In genomic region chr14:61552196-61552595, GRCh38 we compare ENCODE assay signal across 13 cellular contexts.
DNase-seq lines count a peak whose midpoint lies in the region; ATAC-seq, FAIRE-seq and TF ChIP-seq lines count a peak whose summit lies in the region.
"Had no signal": no experiment of that assay in that cellular context is flagged by ENCODE, and none has a peak within 500 bp of the region (broad histone marks: within the 10 kb centered on the region; RNA-seq: fewer than 3 reads in every experiment).

No MANE protein-coding gene starts in this region.

- no peaks in the 10 kb centered on the region for H4K20me1 ChIP-seq in OCI-LY1 (ENCODE audit: insufficient read depth, low read length)

- H3K4me3 Mint-ChIP-seq in CD14-positive monocyte (no peak overlapping the region), natural killer cell (peak overlapping the region; percentile 6), endothelial cell (ENCODE audit: unreplicated experiment) (no peak overlapping the region)

- H3K4me3 ChIP-seq in OCI-LY1 (ENCODE audit: low read depth, low read length, poor library complexity, severe bottlenecking): no peak overlapping the region
- H3K4me3 ChIP-seq in colonic mucosa: no peak overlapping the region
- H3K4me3 ChIP-seq: psoas muscle had no signal

- no peak for ATAC-seq in natural killer cell
- no peak for ATAC-seq in GM21360 (IDR thresholded peaks at IDR 0.05; ENCODE audit: unreplicated experiment)

- no peak overlapping the region for H2AFZ ChIP-seq in OCI-LY1 (ENCODE audit: low read length)

- H3K9me3 ChIP-seq in OCI-LY1 (ENCODE audit: low read length) (no peaks in the 10 kb centered on the region), colonic mucosa (no peaks in the 10 kb centered on the region)
- H3K9me3 ChIP-seq: psoas muscle had no signal

- H3K27ac Mint-ChIP-seq in CD14-positive monocyte (peak overlapping the region; percentile 98 to 100 (median 98)), natural killer cell (peak overlapping the region; percentile 86 to 94), endothelial cell (ENCODE audit: unreplicated experiment) (no peak overlapping the region)

- DNase-seq in CD14-positive monocyte (ENCODE audit: low spot score) (no peak), colonic mucosa (no peak), natural killer cell (no peak), endothelial cell (ENCODE audit: low spot score) (no peak), GM19239 (ENCODE audit: insufficient read length, low spot score) (no peak), DMS114 treated with DMSO at 0.1 percent for 48 hours (lab: John Stamatoyannopoulos, UW; ENCODE audit: unreplicated experiment) (no peak)
- DNase-seq: NCI-H526 treated with DMSO at 0.1 percent for 48 hours, T-helper 9 cell had no signal

- H3K9me3 Mint-ChIP-seq in CD14-positive monocyte: peaks cover 0 to 2% (median 0%) of the 10 kb centered on the region in 7 donors
- H3K9me3 Mint-ChIP-seq in natural killer cell: no peaks in the 10 kb centered on the region
- H3K9me3 Mint-ChIP-seq in endothelial cell (ENCODE audit: unreplicated experiment): no peaks in the 10 kb centered on the region

- peak overlapping the region; percentile 83 for H3K27ac ChIP-seq in OCI-LY1 (ENCODE audit: low read depth, low read length, poor library complexity, severe bottlenecking)
- H3K27ac ChIP-seq in colonic mucosa: peak overlapping the region; percentile 7
- H3K27ac ChIP-seq: psoas muscle had no signal

- H3K27me3 ChIP-seq in OCI-LY1 (ENCODE audit: insufficient read depth, low read length): no peaks in the 10 kb centered on the region
- H3K27me3 ChIP-seq in colonic mucosa: no peaks in the 10 kb centered on the region

- H3K4me1 Mint-ChIP-seq in CD14-positive monocyte (peaks cover 54% of the 10 kb centered on the region), natural killer cell (peaks cover 46 to 71% of the 10 kb centered on the region in 2 donors), endothelial cell (ENCODE audit: unreplicated experiment) (peaks cover 3% of the 10 kb centered on the region)

- no peaks in the 10 kb centered on the region for H3K79me2 ChIP-seq in OCI-LY1 (ENCODE audit: insufficient read depth, low read length)

- no peaks in the 10 kb centered on the region for H3F3A ChIP-seq in OCI-LY1 (ENCODE audit: insufficient read depth, low read length)

- H3K36me3 ChIP-seq in OCI-LY1 (ENCODE audit: insufficient read depth, low read length) (no peaks in the 10 kb centered on the region), colonic mucosa (no peaks in the 10 kb centered on the region)

- H3K36me3 Mint-ChIP-seq in CD14-positive monocyte: peaks cover 42% of the 10 kb centered on the region in 2 donors
- peaks cover 28% of the 10 kb centered on the region for H3K36me3 Mint-ChIP-seq in natural killer cell
- peaks cover 30% of the 10 kb centered on the region for H3K36me3 Mint-ChIP-seq in endothelial cell (ENCODE audit: low read depth, unreplicated experiment)

- TF ChIP-seq CTCF in CD14-positive monocyte (IDR thresholded peaks at IDR 0.05) (no peak), OCI-LY1 (IDR thresholded peaks at IDR 0.05; ENCODE audit: low read length) (no peak), colonic mucosa (IDR thresholded peaks at IDR 0.05) (no peak), natural killer cell (IDR thresholded peaks at IDR 0.05) (no peak), endothelial cell (IDR thresholded peaks at IDR 0.05; ENCODE audit: unreplicated experiment) (no peak)

- H3K9me2 ChIP-seq in OCI-LY1 (ENCODE audit: low read depth, low read length): no peaks in the 10 kb centered on the region

- peaks cover 38% of the 10 kb centered on the region for H3K4me1 ChIP-seq in OCI-LY1 (ENCODE audit: insufficient read depth, low read length, severe bottlenecking)
- peaks cover 4% of the 10 kb centered on the region for H3K4me1 ChIP-seq in colonic mucosa

- H3K9ac ChIP-seq in OCI-LY1 (ENCODE audit: low read length) (no peak overlapping the region), colonic mucosa (ENCODE audit: low read depth in 2 of 2, low read length in 2 of 2) (no peak overlapping the region)

- no peak overlapping the region for H3K4me2 ChIP-seq in OCI-LY1 (ENCODE audit: low read length)

- H3K27me3 Mint-ChIP-seq in CD14-positive monocyte (ENCODE audit: low read depth in 3 of 3) (peaks cover 0 to under 1% (median 0%) of the 10 kb centered on the region in 3 donors), natural killer cell (ENCODE audit: low read depth in 2 of 2) (no peaks in the 10 kb centered on the region), endothelial cell (ENCODE audit: unreplicated experiment) (peaks cover 3% of the 10 kb centered on the region)

- intact Hi-C loops in CD14-positive monocyte (cut with micrococcal nuclease) (loop anchor here in 1 of 2 donors (2.0 to 5.0 kb wide), 4 partner anchors 17 to 75 kb away; no protein-coding TSS in a partner anchor), colonic mucosa (cut with DNase I) (no loop called here), natural killer cell (cut with micrococcal nuclease) (no loop called here)

- FAIRE-seq in GM19239 (lab: Jason Lieb, UNC): no peak
- FAIRE-seq: D721Med, islet of Langerhans had no signal
